18 cellular contexts compared by ENCODE assay signal in genomic region chr4:26952891-26953290, GRCh38.
"Had no signal": no experiment of that assay in that cellular context is flagged by ENCODE, and none has a peak within 500 bp of the region (broad histone marks: within the 10 kb centered on the region; RNA-seq: fewer than 3 reads in every experiment).

No MANE protein-coding gene starts in this region.

- H3K9me3 ChIP-seq: psoas muscle had no signal

- H3K36me3 ChIP-seq: thoracic aorta had no signal

- H3K27me3 Mint-ChIP-seq: dendritic cell treated with granulocyte-macrophage colony-stimulating factor and Interleukin-4, amounts not matched to agents 40 ng/mL and 50 ng/mL, for 4 days had no signal

- H3K4me3 ChIP-seq: psoas muscle, skin epidermis, stomach, thoracic aorta had no signal

- H3K4me3 Mint-ChIP-seq: dendritic cell treated with granulocyte-macrophage colony-stimulating factor and Interleukin-4, amounts not matched to agents 40 ng/mL and 50 ng/mL, for 4 days; immature natural killer cell; nephron had no signal

- H3K27ac Mint-ChIP-seq: nephron had no signal

- H3K27ac ChIP-seq: foreskin keratinocyte, psoas muscle, skin epidermis, stomach, thoracic aorta had no signal

- ATAC-seq: foreskin keratinocyte, left colon, psoas muscle, sciatic nerve had no signal

- H3K9me3 Mint-ChIP-seq: immature natural killer cell had no signal

- H3K4me1 ChIP-seq: foreskin keratinocyte, stomach had no signal

- H3K27me3 ChIP-seq: foreskin keratinocyte, stomach had no signal

- DNase-seq: cerebellar nuclear complex; immature natural killer cell; left colon; psoas muscle; retina; stimulated activated CD4-positive, alpha-beta T cell treated with anti-CD3 and anti-CD28 coated beads, Interleukin-2, amount 100 ng/mL, for 24 hours; stimulated activated CD4-positive, alpha-beta T cell treated with anti-CD3 and anti-CD28 coated beads, Interleukin-4, amount 100 ng/mL, for 4 hours; stimulated activated naive CD4-positive, alpha-beta T cell; stomach; substantia nigra; trophoblast cell had no signal

- FAIRE-seq: colon had no signal
